In the genomic region with DNA sequence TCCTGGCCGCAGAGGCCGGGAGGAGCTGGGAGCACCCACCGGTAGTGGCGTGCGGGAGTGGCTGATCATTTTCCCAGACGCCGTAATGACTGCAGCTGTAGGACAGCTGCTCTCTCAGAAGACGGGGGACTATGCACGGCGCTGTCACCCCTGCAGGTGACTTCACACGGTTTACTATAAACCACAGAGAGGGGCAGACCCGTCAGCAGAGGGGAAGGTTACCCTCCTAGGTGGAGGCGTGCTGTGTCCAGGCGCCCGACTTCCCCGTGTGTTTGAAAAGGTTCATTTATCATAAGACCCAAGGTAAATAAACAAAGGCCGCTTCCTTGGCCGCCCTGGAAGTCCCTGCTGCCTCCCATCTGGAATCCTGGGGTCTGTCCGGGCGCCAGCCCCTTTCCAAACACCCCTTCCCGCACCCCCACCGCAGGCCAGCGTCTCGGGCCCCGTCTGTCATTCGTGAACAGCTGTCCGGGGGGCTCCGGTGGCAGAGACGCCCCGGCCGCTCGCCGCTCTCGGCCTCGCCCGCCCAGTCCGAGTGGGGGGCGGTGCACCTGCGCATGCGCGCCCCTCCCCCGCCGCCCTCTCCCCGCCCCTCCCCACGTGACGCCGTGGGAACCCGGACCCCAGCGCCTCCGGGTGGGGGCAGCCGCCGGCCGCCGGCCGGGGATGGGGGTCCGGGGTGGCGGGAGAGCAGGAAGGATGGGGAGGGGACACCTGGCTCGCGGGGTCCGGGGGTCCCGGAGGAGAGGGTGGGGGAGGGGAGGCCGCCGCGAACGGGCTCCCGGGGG, we compare ENCODE assay signal across 9 cellular contexts. TPM values are rescaled to one million over a fixed set of nuclear protein-coding genes. Genes with fewer than 3 reads are reported as not detected.
DNase-seq lines count a peak whose midpoint lies in the region; ATAC-seq, FAIRE-seq and TF ChIP-seq lines count a peak whose summit lies in the region.
"Had no signal": no experiment of that assay in that cellular context is flagged by ENCODE, and none has a peak within 500 bp of the region (broad histone marks: within the 10 kb centered on the region; RNA-seq: fewer than 3 reads in every experiment).

No MANE protein-coding gene starts in this region.

- H3K36me3 Mint-ChIP-seq in T-cell: no peaks in the 10 kb centered on the region
- no peaks in the 10 kb centered on the region for H3K36me3 Mint-ChIP-seq in stimulated activated naive CD8-positive, alpha-beta T cell treated with anti-CD3 and anti-CD28 coated beads, Interleukin-15, Interleukin-2, amounts not matched to agents 100 ng/mL and 50 ng/mL, for 24 hours (ENCODE audit: low read depth)

- peak overlapping the region; percentile 63 to 72 (median 70) for H3K4me3 Mint-ChIP-seq in T-cell
- H3K4me3 Mint-ChIP-seq in stimulated activated naive CD8-positive, alpha-beta T cell treated with anti-CD3 and anti-CD28 coated beads, Interleukin-15, Interleukin-2, amounts not matched to agents 100 ng/mL and 50 ng/mL, for 24 hours: peak overlapping the region; percentile 63

- H3K27me3 ChIP-seq in AG04450 (ENCODE audit: control insufficient read depth, insufficient read depth, low read length) (peaks cover 18% of the 10 kb centered on the region), ectodermal cell (ENCODE audit: control insufficient read depth, insufficient read depth, low read length, poor library complexity, severe bottlenecking) (peaks cover 28% of the 10 kb centered on the region), lung (ENCODE audit: control insufficient read depth, insufficient read depth) (no peaks in the 10 kb centered on the region)

- H3K27ac ChIP-seq in AG04450 (ENCODE audit: low read depth, low read length) (no peak overlapping the region), ectodermal cell (ENCODE audit: insufficient read depth, low read depth, low read length, poor library complexity, severe bottlenecking) (no peak overlapping the region), lung (ENCODE audit: low read depth in 1 of 2, low read length in 1 of 2) (peak overlapping the region; percentile 38 to 75)

- no peaks in the 10 kb centered on the region for H3K4me1 ChIP-seq in ectodermal cell (ENCODE audit: control insufficient read depth, insufficient read depth, low read length)
- H3K4me1 ChIP-seq in lung (ENCODE audit: control insufficient read depth in 2 of 2, insufficient read depth in 2 of 2, low read length in 2 of 2): peaks cover 0 to 7% of the 10 kb centered on the region in 2 donors

- no peak for TF ChIP-seq POLR2A in GM12891 (IDR thresholded peaks at IDR 0.05; ENCODE audit: low read depth, low read length)

- no peak overlapping the region for H3K27ac Mint-ChIP-seq in T-cell
- no peak overlapping the region for H3K27ac Mint-ChIP-seq in stimulated activated naive CD8-positive, alpha-beta T cell treated with anti-CD3 and anti-CD28 coated beads, Interleukin-15, Interleukin-2, amounts not matched to agents 100 ng/mL and 50 ng/mL, for 24 hours

- H3K4me1 Mint-ChIP-seq in T-cell: peaks cover 0 to 14% (median 10%) of the 10 kb centered on the region in 3 donors
- H3K4me1 Mint-ChIP-seq in stimulated activated naive CD8-positive, alpha-beta T cell treated with anti-CD3 and anti-CD28 coated beads, Interleukin-15, Interleukin-2, amounts not matched to agents 100 ng/mL and 50 ng/mL, for 24 hours (ENCODE audit: low read depth): peaks cover 7% of the 10 kb centered on the region

- 2 to 3% methylated on average over 66 of the region's 66 CpGs for WGBS in ectodermal cell, 2 experiments
- 3 to 6% methylated on average over 44 to 66 of the region's 66 CpGs for WGBS in lung, 2 donors

- POLR2A ChIA-PET in AG04450 (lab: Yijun Ruan, JAX) (interaction anchor here (1.1 kb wide), 1 partner anchor 88 kb away, joined by 3 read pairs; no protein-coding TSS in a partner anchor), T-cell (lab: Charles Lee) (no interaction called here)

- H3K9me3 Mint-ChIP-seq in T-cell: no peaks in the 10 kb centered on the region
- H3K9me3 Mint-ChIP-seq in stimulated activated naive CD8-positive, alpha-beta T cell treated with anti-CD3 and anti-CD28 coated beads, Interleukin-15, Interleukin-2, amounts not matched to agents 100 ng/mL and 50 ng/mL, for 24 hours: no peaks in the 10 kb centered on the region

- H3K36me3 ChIP-seq in ectodermal cell (ENCODE audit: control insufficient read depth, insufficient read depth, low read length) (no peaks in the 10 kb centered on the region), lung (ENCODE audit: control insufficient read depth in 2 of 2, insufficient read depth in 2 of 2, low read length in 2 of 2) (no peaks in the 10 kb centered on the region)

- no peak for DNase-seq in AG04450 (ENCODE audit: low read depth, low spot score)
- peak; percentile 99 for DNase-seq in HuH-7.5 (ENCODE audit: low spot score)
- DNase-seq in T-cell: peak in 10 of 34 experiments; percentile 4 to 30 (median 17)
- DNase-seq in lung (ENCODE audit: low spot score): peak; percentile 45
- DNase-seq in GM12891 (ENCODE audit: insufficient read length, low spot score): no peak

- peaks cover 0 to 31% of the 10 kb centered on the region in 2 donors for H3K27me3 Mint-ChIP-seq in T-cell
- H3K27me3 Mint-ChIP-seq in stimulated activated naive CD8-positive, alpha-beta T cell treated with anti-CD3 and anti-CD28 coated beads, Interleukin-15, Interleukin-2, amounts not matched to agents 100 ng/mL and 50 ng/mL, for 24 hours: peaks cover 14% of the 10 kb centered on the region

- FAIRE-seq in GM12891 (lab: Jason Lieb, UNC): no peak
- FAIRE-seq: colon had no signal

- H3K4me3 ChIP-seq in AG04450 (ENCODE audit: low read depth, low read length) (peak overlapping the region; percentile 62), ectodermal cell (ENCODE audit: insufficient read depth, low read depth, low read length) (peak overlapping the region; percentile 54), lung (peak overlapping the region; percentile 60)

- ATAC-seq in T-cell (replicated peaks in 1 of 4) (peak in 3 of 4 experiments; percentile 36 to 74 (median 63)), lung (ENCODE audit: insufficient read depth, low FRiP score) (peak; percentile 61), GM19351 (IDR thresholded peaks at IDR 0.05; ENCODE audit: unreplicated experiment) (no peak)

- H3K9me3 ChIP-seq in AG04450 (ENCODE audit: control insufficient read depth, insufficient read depth, low read length) (peaks cover 41% of the 10 kb centered on the region; the same call in 1 of the 2 replicates), ectodermal cell (ENCODE audit: control insufficient read depth, low read length) (no peaks in the 10 kb centered on the region), lung (ENCODE audit: control insufficient read depth in 2 of 2, insufficient read depth in 1 of 2, low read length in 1 of 2) (peaks cover 0 to 2% of the 10 kb centered on the region in 2 donors)

- TF ChIP-seq CTCF in AG04450 (IDR thresholded peaks at IDR 0.05; ENCODE audit: low read depth, low read length) (no peak), lung (IDR thresholded peaks at IDR 0.05; ENCODE audit: control extremely low read depth, extremely low read depth) (no peak)

- CTCF ChIA-PET in AG04450 (lab: Charles Lee) (no interaction called here), T-cell (lab: Charles Lee) (no interaction called here)

TF ChIP-seq in GM12891, 5 proteins besides CTCF, POLR2A, EP300 and RAD21:
- TF ChIP-seq POU2F2 (IDR thresholded peaks at IDR 0.05; ENCODE audit: low read depth, low read length) (no peak), POLR2AphosphoS5 (IDR thresholded peaks at IDR 0.05; ENCODE audit: low read depth, low read length) (no peak), TAF1 (IDR thresholded peaks at IDR 0.05; ENCODE audit: low read depth, low read length) (no peak), SPI1 (IDR thresholded peaks at IDR 0.05; ENCODE audit: low read depth, low read length) (no peak), PAX5 (IDR thresholded peaks at IDR 0.05; ENCODE audit: insufficient read depth, low read length, severe bottlenecking) (no peak)

RNA-seq across cellular contexts. Expression of a gene that starts 0.9 kb away (rescaled TPM):
- 1.3 and 2.2 TPM in 2 replicates for polyA plus RNA-seq in AG04450 (2011; rRNA removed)
- 0.65 and 1.7 TPM in 2 replicates for polyA minus RNA-seq in AG04450 (2011; rRNA and poly(A)+ RNA removed)
- 1 to 10 TPM in 4 of 5 donors, under 1 TPM in 1; 0.66 to 4.4 (median 3.4) TPM for total RNA-seq in T-cell
- 27.2 TPM for polyA plus RNA-seq in ectodermal cell (2013, experiment 1 of 4)
- polyA plus RNA-seq in ectodermal cell (2013, experiment 2 of 4): 34.0 TPM
- polyA plus RNA-seq in ectodermal cell (2013, experiment 3 of 4): 25.5 TPM
- polyA plus RNA-seq in ectodermal cell (2013, experiment 4 of 4): 36.2 TPM
- total RNA-seq in lung: 10 to 100 TPM; 13.2 to 15.9 TPM
- 10 to 100 TPM; 11.2 to 23.1 TPM for polyA plus RNA-seq in lung
- polyA plus RNA-seq in GM12891 (2012; ENCODE audit: low read depth, missing spikeins): 0.05 TPM

RNA-seq across cellular contexts. Expression of a gene that starts 36.4 kb away (rescaled TPM):
- polyA plus RNA-seq in AG04450 (2011; rRNA removed) (not detected in 2 replicates), lung (under 1 TPM; 0.24 to 0.41 TPM)
- polyA minus RNA-seq in AG04450 (2011; rRNA and poly(A)+ RNA removed): 0.14 TPM in 1 of 2 replicates, not detected in the other
- total RNA-seq in T-cell (1 to 10 TPM in 3 of 5 donors, under 1 TPM in 2; 0.40 to 1.6 (median 1.4) TPM), lung (1 to 10 TPM in 1 of 2 donors, under 1 TPM in 1; 0.80 to 4.4 TPM)
- polyA plus RNA-seq in ectodermal cell (2013, experiment 1 of 4): 1.4 TPM
- polyA plus RNA-seq in ectodermal cell (2013, experiment 2 of 4): 0.69 TPM
- 0.53 TPM for polyA plus RNA-seq in ectodermal cell (2013, experiment 3 of 4)
- 0.61 TPM for polyA plus RNA-seq in ectodermal cell (2013, experiment 4 of 4)
- 0.68 TPM for polyA plus RNA-seq in GM12891 (2012; ENCODE audit: low read depth, missing spikeins)

RNA-seq across cellular contexts. Expression of a gene that starts 47.4 kb away (rescaled TPM):
- polyA plus RNA-seq in AG04450 (2011; rRNA removed): 2.6 and 4.1 TPM in 2 replicates
- 1.2 and 1.3 TPM in 2 replicates for polyA minus RNA-seq in AG04450 (2011; rRNA and poly(A)+ RNA removed)
- 10 to 100 TPM; 22.2 to 44.4 (median 39.4) TPM for total RNA-seq in T-cell
- 7.2 TPM for polyA plus RNA-seq in ectodermal cell (2013, experiment 1 of 4)
- 4.7 TPM for polyA plus RNA-seq in ectodermal cell (2013, experiment 2 of 4)
- polyA plus RNA-seq in ectodermal cell (2013, experiment 3 of 4): 11.5 TPM
- 9.6 TPM for polyA plus RNA-seq in ectodermal cell (2013, experiment 4 of 4)
- total RNA-seq in lung: 10 to 100 TPM; 12.2 to 31.7 TPM
- 10 to 100 TPM; 19.4 to 32.7 TPM for polyA plus RNA-seq in lung
- polyA plus RNA-seq in GM12891 (2012; ENCODE audit: low read depth, missing spikeins): 5.4 TPM

RNA-seq across cellular contexts. Expression of a gene that starts 51.0 kb away (rescaled TPM):
- polyA plus RNA-seq in AG04450 (2011; rRNA removed): 0.05 TPM in 1 of 2 replicates, not detected in the other
- 0.09 TPM in 1 of 2 replicates, not detected in the other for polyA minus RNA-seq in AG04450 (2011; rRNA and poly(A)+ RNA removed)
- under 1 TPM in 1 of 5 donors, not detected in 4; 0.06 TPM for total RNA-seq in T-cell
- polyA plus RNA-seq in ectodermal cell (2013, experiment 1 of 4): 11.5 TPM
- 12.5 TPM for polyA plus RNA-seq in ectodermal cell (2013, experiment 2 of 4)
- 15.3 TPM for polyA plus RNA-seq in ectodermal cell (2013, experiment 3 of 4)
- 14.7 TPM for polyA plus RNA-seq in ectodermal cell (2013, experiment 4 of 4)
- total RNA-seq in lung: 1 to 10 TPM in 1 of 2 donors, under 1 TPM in 1; 0.88 to 1.4 TPM
- polyA plus RNA-seq in lung: 1 to 10 TPM; 1.2 TPM
- polyA plus RNA-seq in GM12891 (2012; ENCODE audit: low read depth, missing spikeins): not detected

Comparison
In these comparisons a context has a peak if more than half of its experiments do, and no peak if none do; other contexts are left out.
1. DNase-seq: peak in HuH-7.5 (single experiment) and lung (single experiment); none in AG04450 (single experiment) and GM12891 (single experiment).
2. H3K27ac ChIP-seq: peak in lung (2 of 2); none in AG04450 (single experiment) and ectodermal cell (single experiment).
3. Peak in every context shown above with its lines, with median percentiles within 50 percentile points of each other: H3K4me3 ChIP-seq.